In the genomic region with DNA sequence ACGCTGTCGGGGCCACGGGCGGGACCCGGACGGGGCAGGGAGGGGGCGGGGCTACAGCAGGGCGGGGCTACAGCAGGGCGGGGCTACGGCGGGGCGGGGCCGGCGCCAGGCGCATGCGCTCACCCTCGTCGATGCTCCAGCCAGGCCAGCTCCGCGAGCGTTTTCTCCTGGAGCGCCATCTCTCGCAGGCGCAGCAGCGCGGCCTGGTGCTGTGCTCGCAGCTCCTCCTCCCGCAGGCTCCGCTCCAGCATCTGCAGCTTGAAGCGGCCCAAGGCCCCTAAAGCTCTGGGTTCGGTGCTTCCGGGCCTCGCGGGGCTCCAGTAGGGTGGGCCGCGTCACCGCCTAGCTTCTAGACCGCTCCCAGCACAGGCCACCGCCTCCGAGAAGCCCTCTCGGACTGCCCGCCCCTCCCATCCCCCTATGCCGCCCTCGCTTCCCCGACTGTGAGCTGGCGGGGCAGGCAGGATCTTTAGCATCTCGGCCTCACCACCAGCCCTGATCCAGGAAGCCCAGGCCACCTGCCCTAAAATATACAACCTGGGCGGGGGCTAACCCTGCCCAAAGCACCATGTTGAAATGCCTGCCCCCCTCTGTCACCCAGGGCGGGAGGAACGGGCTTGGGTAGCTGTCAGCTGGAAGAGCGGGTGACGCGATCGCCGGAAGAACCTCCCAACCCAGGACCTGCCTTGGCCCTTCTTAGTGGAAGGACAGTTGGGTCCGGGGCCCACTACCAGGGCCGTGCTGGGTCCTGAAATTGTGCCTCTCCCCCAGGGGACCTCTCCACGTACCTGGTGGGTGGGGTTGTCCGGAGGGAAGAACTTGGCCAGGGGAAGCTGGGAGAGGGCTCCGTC, we compare ENCODE assay signal across 8 cellular contexts. TPM values are rescaled to one million over a fixed set of nuclear protein-coding genes. Genes with fewer than 3 reads are reported as not detected.
DNase-seq lines count a peak whose midpoint lies in the region; ATAC-seq and TF ChIP-seq lines count a peak whose summit lies in the region.

No MANE protein-coding gene starts in this region.

- DNase-seq in EH (ENCODE audit: low read depth) = peak; percentile 85
- peak; percentile 100 for DNase-seq in H7
- peak; percentile 68 for DNase-seq in MV-4-11 (lab: John Stamatoyannopoulos, UW)
- DNase-seq in activated CD4-positive, CD25-positive, alpha-beta regulatory T cell treated with anti-CD3 and anti-CD28 coated beads, Interleukin-2, amount 50 U/mL, for 16 hours (ENCODE audit: low read depth, low spot score) = peak; percentile 66
- peak; percentile 77 for DNase-seq in central memory CD4-positive, alpha-beta T cell
- peak; percentile 28 for DNase-seq in kidney epithelial cell (ENCODE audit: low read depth)
- peak; percentile 77 to 83 for DNase-seq in stimulated activated CD4-positive, alpha-beta T cell treated with anti-CD3 and anti-CD28 coated beads, Interleukin-15, amount 100 ng/mL, for 1 hour (ENCODE audit: low read depth in 1 of 2, low spot score in 1 of 2)

- peak; percentile 27 for TF ChIP-seq CTCF in kidney epithelial cell (IDR thresholded peaks at IDR 0.05; ENCODE audit: insufficient read depth, low read length, poor library complexity, severe bottlenecking)

- peak overlapping the region; percentile 70 for H3K4me3 ChIP-seq in H7 (ENCODE audit: insufficient read depth, low read depth, low read length)
- H3K4me3 ChIP-seq in kidney epithelial cell (ENCODE audit: low read depth, low read length) = peak overlapping the region; percentile 38

- ATAC-seq in HG03457 (IDR thresholded peaks at IDR 0.05; ENCODE audit: unreplicated experiment) = no peak

- H3K27me3 ChIP-seq in H7 (ENCODE audit: control insufficient read depth, insufficient read depth, low read length) (no peaks in the 10 kb centered on the region), kidney epithelial cell (ENCODE audit: control insufficient read depth, insufficient read depth, low read length) (peaks cover 36% of the 10 kb centered on the region)

- H3K36me3 ChIP-seq in H7 (replicated peaks; ENCODE audit: control insufficient read depth, insufficient read depth, low read length) = no peaks in the 10 kb centered on the region
- H3K36me3 ChIP-seq in kidney epithelial cell (ENCODE audit: control insufficient read depth, insufficient read depth, low read length) = no peaks in the 10 kb centered on the region

RNA-seq across cellular contexts. Expression of a gene that starts 21.9 kb away (rescaled TPM):
- 22.6 and 24.6 TPM in 2 replicates for total RNA-seq in H7 (2014; rRNA removed; shearing (Covaris generic))
- total RNA-seq in kidney epithelial cell = 17.3 and 19.2 TPM in 2 replicates

RNA-seq across cellular contexts. Expression of a gene that starts 36.4 kb away (rescaled TPM):
- total RNA-seq in H7 (2014; rRNA removed; shearing (Covaris generic)) = 0.04 TPM in 1 of 2 replicates, not detected in the other
- under 0.01 and 0.04 TPM in 2 replicates for total RNA-seq in kidney epithelial cell

RNA-seq across cellular contexts. Expression of a gene that starts 59.9 kb away (rescaled TPM):
- total RNA-seq in H7 (2014; rRNA removed; shearing (Covaris generic)) = 17.3 and 22.2 TPM in 2 replicates
- 31.8 and 41.3 TPM in 2 replicates for total RNA-seq in kidney epithelial cell

Comparison
In these comparisons a context has a peak if more than half of its experiments do, and no peak if none do; other contexts are left out.
1. DNase-seq: peak in every context shown above with its lines; median percentile 100 in H7; 85 in EH; 80 in stimulated activated CD4-positive, alpha-beta T cell treated with anti-CD3 and anti-CD28 coated beads, Interleukin-15, amount 100 ng/mL, for 1 hour; 77 in central memory CD4-positive, alpha-beta T cell; 68 in MV-4-11; 66 in activated CD4-positive, CD25-positive, alpha-beta regulatory T cell treated with anti-CD3 and anti-CD28 coated beads, Interleukin-2, amount 50 U/mL, for 16 hours; 28 in kidney epithelial cell.